In genomic region chr1:96513136-96513535, GRCh38 we compare ENCODE assay signal across 31 cellular contexts.
"Had no signal": no experiment of that assay in that cellular context is flagged by ENCODE, and none has a peak within 500 bp of the region (broad histone marks: within the 10 kb centered on the region; RNA-seq: fewer than 3 reads in every experiment).

No MANE protein-coding gene starts in this region.

- H3K4me1 ChIP-seq: adrenal gland had no signal

- H3K4me3 ChIP-seq: adrenal gland, SJCRH30, SK-N-MC had no signal

- H3K9me3 ChIP-seq: adrenal gland, SJCRH30 had no signal

- H3K27me3 ChIP-seq: adrenal gland had no signal

- ATAC-seq: activated naive CD4-positive, alpha-beta T cell treated with anti-CD3 and anti-CD28 coated beads, Interleukin-2, amount 50 U/mL, for 72 hours; activated T-cell treated with anti-CD3 and anti-CD28 coated beads, Interleukin-2, amount 50 U/mL, for 4 hours; T-cell; T-helper 17 cell had no signal

- H3K36me3 ChIP-seq: adrenal gland, SJCRH30 had no signal

- DNase-seq: activated B cell treated with CpG ODN at 0.5 μM for 24 hours; activated CD4-positive, alpha-beta memory T cell treated with anti-CD3 and anti-CD28 coated beads for 36 hours; activated CD4-positive, alpha-beta T cell treated with anti-CD3 and anti-CD28 coated beads for 4 hours; activated CD4-positive, alpha-beta T cell treated with anti-CD3 and anti-CD28 coated beads, Interleukin-2, amount 50 U/mL, for 1 hour; activated CD4-positive, CD25-positive, alpha-beta regulatory T cell treated with anti-CD3 and anti-CD28 coated beads, Interleukin-2, amount 50 U/mL, for 72 hours; activated CD8-positive, alpha-beta memory T cell treated with anti-CD3 and anti-CD28 coated beads, Interleukin-2, amount 50 U/mL, for 4 hours; activated gamma-delta T cell treated with Interleukin-2 at 50 U/mL for 16 hours; activated naive CD4-positive, alpha-beta T cell treated with anti-CD3 and anti-CD28 coated beads for 36 hours; activated T-cell treated with anti-CD3 and anti-CD28 coated beads for 4 hours; activated T-cell treated with anti-CD3 and anti-CD28 coated beads, Interleukin-2, amount 50 U/mL, for 4 hours; adrenal gland; central memory CD4-positive, alpha-beta T cell; Karpas-422; NCI-H1105; NCI-H1417 treated with DMSO at 0.1 percent for 48 hours; NCI-H187 treated with DMSO at 0.1 percent for 48 hours; NCI-H2081; NCI-H2171 treated with DMSO at 0.1 percent for 48 hours; NCI-H2227 treated with DMSO at 0.1 percent for 48 hours; NCI-H524 treated with DMSO at 0.1 percent for 48 hours; NCI-H748 treated with DMSO at 0.1 percent for 48 hours; NK-92 treated with Interleukin-12 subunit alpha and Interleukin-12 subunit beta, amount 100 ng/mL, for 24 hours; OCI-M1; Right ventricle myocardium superior; SJCRH30; T-cell; T-helper 17 cell; T-helper 9 cell had no signal

- H3K27ac ChIP-seq: adrenal gland, SJCRH30, SK-N-MC, VCaP had no signal
